ENCODE assay signal across 31 cellular contexts in genomic region chr1:232675898-232676297, GRCh38.
"Had no signal": no experiment of that assay in that cellular context is flagged by ENCODE, and none has a peak within 500 bp of the region (broad histone marks: within the 10 kb centered on the region; RNA-seq: fewer than 3 reads in every experiment).

No MANE protein-coding gene starts in this region.

- H3K27ac Mint-ChIP-seq: activated B cell treated with CpG ODN at 0.5 μM for 24 hours; activated CD4-positive, alpha-beta memory T cell treated with anti-CD3 and anti-CD28 coated beads, Interleukin-2, amount 10 ng/mL, durations not matched to agents 7 days and 5 days; activated CD4-positive, alpha-beta T cell treated with anti-CD3 and anti-CD28 coated beads for 36 hours; activated CD4-positive, alpha-beta T cell treated with anti-CD3 and anti-CD28 coated beads, Interleukin-2, amount 10 ng/mL, durations not matched to agents 7 days and 5 days; activated CD8-positive, alpha-beta memory T cell treated with anti-CD3 and anti-CD28 coated beads, Interleukin-2, amount 10 ng/mL, durations not matched to agents 7 days and 5 days; activated CD8-positive, alpha-beta T cell treated with anti-CD3 and anti-CD28 coated beads, Interleukin-2, amount 10 ng/mL, durations not matched to agents 7 days and 5 days; activated naive CD4-positive, alpha-beta T cell treated with anti-CD3 and anti-CD28 coated beads, Interleukin-2, amount 10 ng/mL, durations not matched to agents 7 days and 5 days; activated naive CD4-positive, alpha-beta T cell treated with anti-CD3 and anti-CD28 coated beads, Interleukin-2, amount 50 U/mL, for 24 hours; activated naive CD8-positive, alpha-beta T cell; activated naive CD8-positive, alpha-beta T cell treated with anti-CD3 and anti-CD28 coated beads, Interleukin-2, amount 10 ng/mL, durations not matched to agents 7 days and 5 days; activated naive CD8-positive, alpha-beta T cell treated with anti-CD3 and anti-CD28 coated beads, Interleukin-2, amount 50 U/mL, for 24 hours; activated T-cell treated with anti-CD3 and anti-CD28 coated beads, Interleukin-2, amount 50 U/mL, for 24 hours; activated T-helper 2 cell treated with anti-CD3 and anti-CD28 coated beads, Interferon-gamma antibody, Interleukin-2, Interleukin-4, amounts not matched to agents 10 μg/mL and 5 μg/mL and 100 μg/mL, durations not matched to agents 14 hours and 24 hours and 36 hours; T-helper 1 cell treated with Interleukin-12 subunit alpha and Interleukin-12 subunit beta and Interleukin-4 antibody, amounts not matched to agents 30 μg/mL and 1 μg/mL, for 36 hours; T-helper 2 cell treated with Interferon-gamma antibody and Interleukin-4, amounts not matched to agents 5 μg/mL and 100 μg/mL, for 36 hours had no signal

- FAIRE-seq: bronchial epithelial cell, TTC549 had no signal

- H3K36me3 ChIP-seq: ascending aorta had no signal

- H3K27me3 Mint-ChIP-seq: activated CD4-positive, alpha-beta T cell treated with anti-CD3 and anti-CD28 coated beads, Interleukin-2, amount 10 ng/mL, durations not matched to agents 7 days and 5 days; activated naive CD4-positive, alpha-beta T cell treated with anti-CD3 and anti-CD28 coated beads, Interleukin-2, amount 50 U/mL, for 24 hours; activated naive CD8-positive, alpha-beta T cell treated with anti-CD3 and anti-CD28 coated beads, Interleukin-2, amount 50 U/mL, for 24 hours had no signal

- H3K4me3 Mint-ChIP-seq: activated B cell treated with CpG ODN at 0.5 μM for 24 hours; activated CD4-positive, alpha-beta memory T cell treated with anti-CD3 and anti-CD28 coated beads, Interleukin-2, amount 10 ng/mL, durations not matched to agents 7 days and 5 days; activated CD4-positive, alpha-beta T cell treated with anti-CD3 and anti-CD28 coated beads for 36 hours; activated CD4-positive, alpha-beta T cell treated with anti-CD3 and anti-CD28 coated beads, Interleukin-2, amount 10 ng/mL, durations not matched to agents 7 days and 5 days; activated CD8-positive, alpha-beta memory T cell treated with anti-CD3 and anti-CD28 coated beads, Interleukin-2, amount 10 ng/mL, durations not matched to agents 7 days and 5 days; activated CD8-positive, alpha-beta T cell treated with anti-CD3 and anti-CD28 coated beads, Interleukin-2, amount 10 ng/mL, durations not matched to agents 7 days and 5 days; activated naive CD4-positive, alpha-beta T cell treated with anti-CD3 and anti-CD28 coated beads, Interleukin-2, amount 10 ng/mL, durations not matched to agents 7 days and 5 days; activated naive CD4-positive, alpha-beta T cell treated with anti-CD3 and anti-CD28 coated beads, Interleukin-2, amount 50 U/mL, for 24 hours; activated naive CD8-positive, alpha-beta T cell; activated naive CD8-positive, alpha-beta T cell treated with anti-CD3 and anti-CD28 coated beads, Interleukin-2, amount 10 ng/mL, durations not matched to agents 7 days and 5 days; activated naive CD8-positive, alpha-beta T cell treated with anti-CD3 and anti-CD28 coated beads, Interleukin-2, amount 50 U/mL, for 24 hours; activated T-cell treated with anti-CD3 and anti-CD28 coated beads, Interleukin-2, amount 50 U/mL, for 24 hours; brain; central memory CD8-positive, alpha-beta T cell; T-helper 1 cell treated with Interleukin-12 subunit alpha and Interleukin-12 subunit beta and Interleukin-4 antibody, amounts not matched to agents 30 μg/mL and 1 μg/mL, for 36 hours; T-helper 2 cell treated with Interferon-gamma antibody and Interleukin-4, amounts not matched to agents 5 μg/mL and 100 μg/mL, for 36 hours had no signal

- H3K9me3 Mint-ChIP-seq: activated B cell treated with CpG ODN at 0.5 μM for 24 hours; activated CD4-positive, alpha-beta memory T cell treated with anti-CD3 and anti-CD28 coated beads, Interleukin-2, amount 10 ng/mL, durations not matched to agents 7 days and 5 days; activated CD4-positive, alpha-beta T cell treated with anti-CD3 and anti-CD28 coated beads, Interleukin-2, amount 10 ng/mL, durations not matched to agents 7 days and 5 days; activated naive CD4-positive, alpha-beta T cell treated with anti-CD3 and anti-CD28 coated beads, Interleukin-2, amount 10 ng/mL, durations not matched to agents 7 days and 5 days; activated naive CD4-positive, alpha-beta T cell treated with anti-CD3 and anti-CD28 coated beads, Interleukin-2, amount 50 U/mL, for 24 hours; activated naive CD8-positive, alpha-beta T cell treated with anti-CD3 and anti-CD28 coated beads, Interleukin-2, amount 10 ng/mL, durations not matched to agents 7 days and 5 days; activated naive CD8-positive, alpha-beta T cell treated with anti-CD3 and anti-CD28 coated beads, Interleukin-2, amount 50 U/mL, for 24 hours; activated T-cell treated with anti-CD3 and anti-CD28 coated beads, Interleukin-2, amount 50 U/mL, for 24 hours; activated T-helper 2 cell treated with anti-CD3 and anti-CD28 coated beads, Interferon-gamma antibody, Interleukin-2, Interleukin-4, amounts not matched to agents 10 μg/mL and 5 μg/mL and 100 μg/mL, durations not matched to agents 14 hours and 24 hours and 36 hours; central memory CD8-positive, alpha-beta T cell; T-helper 1 cell treated with Interleukin-12 subunit alpha and Interleukin-12 subunit beta and Interleukin-4 antibody, amounts not matched to agents 30 μg/mL and 1 μg/mL, for 36 hours; T-helper 2 cell treated with Interferon-gamma antibody and Interleukin-4, amounts not matched to agents 5 μg/mL and 100 μg/mL, for 36 hours had no signal

- H3K9me3 ChIP-seq: ascending aorta had no signal

- ATAC-seq: activated CD4-positive, alpha-beta T cell treated with anti-CD3 and anti-CD28 coated beads for 36 hours; activated CD8-positive, alpha-beta memory T cell treated with anti-CD3 and anti-CD28 coated beads, Interleukin-2, amount 10 ng/mL, durations not matched to agents 7 days and 5 days had no signal

- H3K4me3 ChIP-seq: ascending aorta had no signal

- H3K27me3 ChIP-seq: ascending aorta had no signal

- DNase-seq: activated B cell treated with CpG ODN at 0.5 μM for 24 hours; activated CD4-positive, alpha-beta memory T cell treated with anti-CD3 and anti-CD28 coated beads, Interleukin-2, amount 10 ng/mL, durations not matched to agents 7 days and 5 days; activated CD4-positive, alpha-beta T cell treated with anti-CD3 and anti-CD28 coated beads, Interleukin-2, amount 10 ng/mL, durations not matched to agents 7 days and 5 days; activated CD4-positive, alpha-beta T cell treated with anti-CD3 and anti-CD28 coated beads, Interleukin-2, amount 50 U/mL, for 48 hours; activated CD4-positive, CD25-positive, alpha-beta regulatory T cell treated with anti-CD3 and anti-CD28 coated beads, Interleukin-2, amount 50 U/mL, for 72 hours; activated CD8-positive, alpha-beta memory T cell treated with anti-CD3 and anti-CD28 coated beads for 24 hours; activated CD8-positive, alpha-beta memory T cell treated with anti-CD3 and anti-CD28 coated beads, Interleukin-2, amount 10 ng/mL, durations not matched to agents 7 days and 5 days; activated CD8-positive, alpha-beta memory T cell treated with anti-CD3 and anti-CD28 coated beads, Interleukin-2, amount 50 U/mL, for 48 hours; activated CD8-positive, alpha-beta T cell treated with anti-CD3 and anti-CD28 coated beads, Interleukin-2, amount 10 ng/mL, durations not matched to agents 7 days and 5 days; activated effector memory CD4-positive, alpha-beta T cell treated with Interleukin-2 at 50 U/mL for 16 hours; activated gamma-delta T cell; activated naive CD4-positive, alpha-beta T cell treated with anti-CD3 and anti-CD28 coated beads, Interleukin-2, amount 10 ng/mL, durations not matched to agents 7 days and 5 days; activated naive CD4-positive, alpha-beta T cell treated with Interleukin-2 at 50 U/mL for 16 hours; activated naive CD8-positive, alpha-beta T cell treated with anti-CD3 and anti-CD28 coated beads, Interleukin-2, amount 10 ng/mL, durations not matched to agents 7 days and 5 days; activated naive CD8-positive, alpha-beta T cell treated with anti-CD3 and anti-CD28 coated beads, Interleukin-2, amount 50 U/mL, for 24 hours; activated T-cell treated with anti-CD3 and anti-CD28 coated beads, Interleukin-2, amount 50 U/mL, for 24 hours; activated T-cell treated with anti-CD3 and anti-CD28 coated beads, Interleukin-2, amount 50 U/mL, for 48 hours; cerebellar nuclear complex; T-helper 1 cell; T-helper 9 cell had no signal

- H3K4me1 Mint-ChIP-seq: activated CD4-positive, alpha-beta memory T cell treated with anti-CD3 and anti-CD28 coated beads, Interleukin-2, amount 10 ng/mL, durations not matched to agents 7 days and 5 days; activated CD4-positive, alpha-beta T cell treated with anti-CD3 and anti-CD28 coated beads for 36 hours; activated CD4-positive, alpha-beta T cell treated with anti-CD3 and anti-CD28 coated beads, Interleukin-2, amount 10 ng/mL, durations not matched to agents 7 days and 5 days; activated CD8-positive, alpha-beta memory T cell treated with anti-CD3 and anti-CD28 coated beads, Interleukin-2, amount 10 ng/mL, durations not matched to agents 7 days and 5 days; activated naive CD4-positive, alpha-beta T cell treated with anti-CD3 and anti-CD28 coated beads, Interleukin-2, amount 10 ng/mL, durations not matched to agents 7 days and 5 days; activated naive CD4-positive, alpha-beta T cell treated with anti-CD3 and anti-CD28 coated beads, Interleukin-2, amount 50 U/mL, for 24 hours; activated naive CD8-positive, alpha-beta T cell treated with anti-CD3 and anti-CD28 coated beads, Interleukin-2, amount 10 ng/mL, durations not matched to agents 7 days and 5 days; brain; central memory CD8-positive, alpha-beta T cell had no signal

- H3K27ac ChIP-seq: ascending aorta had no signal

- H3K36me3 Mint-ChIP-seq: activated CD8-positive, alpha-beta memory T cell treated with anti-CD3 and anti-CD28 coated beads, Interleukin-2, amount 10 ng/mL, durations not matched to agents 7 days and 5 days; activated naive CD4-positive, alpha-beta T cell treated with anti-CD3 and anti-CD28 coated beads, Interleukin-2, amount 10 ng/mL, durations not matched to agents 7 days and 5 days; activated naive CD4-positive, alpha-beta T cell treated with anti-CD3 and anti-CD28 coated beads, Interleukin-2, amount 50 U/mL, for 24 hours; activated naive CD8-positive, alpha-beta T cell; activated naive CD8-positive, alpha-beta T cell treated with anti-CD3 and anti-CD28 coated beads, Interleukin-2, amount 10 ng/mL, durations not matched to agents 7 days and 5 days; brain had no signal

- H3K4me1 ChIP-seq: ascending aorta had no signal
